ENCODE assay signal across 1 cellular context in the genomic region with DNA sequence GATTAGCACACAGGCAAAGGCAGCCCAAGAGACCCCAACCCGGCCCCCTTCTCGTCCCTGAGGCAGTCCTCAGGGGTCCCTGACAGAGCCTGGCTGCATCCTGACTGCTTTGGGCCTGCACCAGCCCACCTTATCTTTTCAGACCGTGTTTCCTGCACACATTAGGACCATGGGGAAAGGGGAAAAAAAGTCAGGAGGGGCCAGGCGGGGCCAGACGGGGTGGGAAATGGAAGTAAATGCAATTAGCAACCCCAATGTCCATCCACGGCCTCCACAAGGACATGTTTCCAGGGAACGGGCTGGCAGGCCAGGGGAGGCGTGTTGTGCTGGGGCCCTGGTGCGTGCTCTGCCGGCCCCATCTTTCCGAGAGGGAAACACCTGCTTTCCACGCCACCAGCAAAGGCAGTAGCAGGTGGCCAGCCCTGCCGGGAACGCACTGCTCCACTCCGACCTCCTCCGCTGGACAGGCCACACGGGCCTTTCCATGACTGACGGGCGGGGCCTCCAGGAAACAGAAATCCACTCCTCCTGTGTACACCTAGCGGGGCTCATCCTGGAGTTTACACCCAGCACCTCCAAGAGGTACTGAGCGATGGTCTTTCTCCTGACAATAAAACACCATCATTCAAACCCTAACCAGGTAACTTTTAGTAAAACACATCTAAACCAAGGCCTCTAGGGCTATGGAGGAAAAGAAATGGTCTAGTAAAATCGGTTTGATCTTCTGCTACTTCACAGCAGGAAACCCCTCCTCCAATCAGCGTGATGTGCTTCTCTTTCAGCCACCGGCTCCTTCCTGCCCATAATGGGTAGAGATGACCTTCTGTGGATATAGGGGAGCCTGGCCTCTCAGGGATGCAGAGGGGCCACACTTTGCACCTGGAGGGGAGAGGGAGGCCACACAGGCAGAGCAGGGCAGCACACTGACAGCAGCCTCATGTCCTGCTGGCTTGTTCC.
TF ChIP-seq lines count a peak whose summit lies in the region.

No MANE protein-coding gene starts in this region.

TF ChIP-seq in HepG2, 621 proteins besides CTCF, POLR2A, EP300 and RAD21 (continued from another document):
- TF ChIP-seq TAF1 (CRISPR knock-in tag; IDR thresholded peaks at IDR 0.05) (no peak), ZNF296 (CRISPR knock-in tag; conservative IDR thresholded peaks at IDR 0.05) (0 out of 2 replicates have a peak, but pooled peaks have one; percentile 22), ZNF768 (CRISPR knock-in tag; IDR thresholded peaks at IDR 0.05) (0 out of 2 replicates have a peak, but pooled peaks have one; percentile 1), ZNF788 (CRISPR knock-in tag; IDR thresholded peaks at IDR 0.05; ENCODE audit: borderline replicate concordance) (0 out of 2 replicates have a peak, but pooled peaks have one; percentile 43), SALL1 (CRISPR knock-in tag; IDR thresholded peaks at IDR 0.05) (peak; percentile 6; the same call in 1 of the 2 replicates), ZBTB20 (CRISPR knock-in tag; IDR thresholded peaks at IDR 0.05; ENCODE audit: borderline replicate concordance, low read depth) (no peak), XRCC5 (optimal IDR thresholded peaks at IDR 0.05; ENCODE audit: low read length) (peak; percentile 25), ZBTB38 (CRISPR knock-in tag; IDR thresholded peaks at IDR 0.05) (peak; percentile 97), ZNF687 (CRISPR knock-in tag; IDR thresholded peaks at IDR 0.05) (peak; percentile 56), ZFX (CRISPR knock-in tag; IDR thresholded peaks at IDR 0.05; ENCODE audit: low read depth) (peak; percentile 63), ZNF501 (CRISPR knock-in tag; IDR thresholded peaks at IDR 0.05) (0 out of 2 replicates have a peak, but pooled peaks have one; percentile 5)
- TF ChIP-seq, protein P1, sequence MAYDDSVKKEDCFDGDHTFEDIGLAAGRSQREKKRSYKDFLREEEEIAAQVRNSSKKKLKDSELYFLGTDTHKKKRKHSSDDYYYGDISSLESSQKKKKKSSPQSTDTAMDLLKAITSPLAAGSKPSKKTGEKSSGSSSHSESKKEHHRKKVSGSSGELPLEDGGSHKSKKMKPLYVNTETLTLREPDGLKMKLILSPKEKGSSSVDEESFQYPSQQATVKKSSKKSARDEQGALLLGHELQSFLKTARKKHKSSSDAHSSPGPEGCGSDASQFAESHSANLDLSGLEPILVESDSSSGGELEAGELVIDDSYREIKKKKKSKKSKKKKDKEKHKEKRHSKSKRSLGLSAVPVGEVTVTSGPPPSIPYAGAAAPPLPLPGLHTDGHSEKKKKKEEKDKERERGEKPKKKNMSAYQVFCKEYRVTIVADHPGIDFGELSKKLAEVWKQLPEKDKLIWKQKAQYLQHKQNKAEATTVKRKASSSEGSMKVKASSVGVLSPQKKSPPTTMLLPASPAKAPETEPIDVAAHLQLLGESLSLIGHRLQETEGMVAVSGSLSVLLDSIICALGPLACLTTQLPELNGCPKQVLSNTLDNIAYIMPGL (CRISPR knock-in tag; IDR thresholded peaks at IDR 0.05; ENCODE audit: borderline replicate concordance in 1 of 2, low read depth in 1 of 2) = 0 out of 4 replicates have a peak, but pooled peaks of 1 of the 2 experiments have one; percentile 16
TF ChIP-seq in HepG2: peak in this region for 20.
